ENCODE assay signal across 1 cellular context in genomic region chr1:41646186-41646585, GRCh38.
TF ChIP-seq lines count a peak whose summit lies in the region.

No MANE protein-coding gene starts in this region.

TF ChIP-seq in IMR-90, 13 proteins besides CTCF, POLR2A, EP300 and RAD21 (continued from another document):
- TF ChIP-seq FOS (IDR thresholded peaks at IDR 0.05; ENCODE audit: low read depth, low read length): no peak
- TF ChIP-seq MAZ (IDR thresholded peaks at IDR 0.05; ENCODE audit: borderline replicate concordance, low read depth, low read length): no peak
- TF ChIP-seq ELK1 (IDR thresholded peaks at IDR 0.05; ENCODE audit: borderline replicate concordance, low read depth, low read length): no peak
TF ChIP-seq in IMR-90: peak in this region for 0.
